9 cellular contexts compared by ENCODE assay signal in genomic region chr3:29280675-29281264, GRCh38. TPM values are rescaled to one million over a fixed set of nuclear protein-coding genes. Genes with fewer than 3 reads are reported as not detected.
DNase-seq lines count a peak whose midpoint lies in the region; ATAC-seq, FAIRE-seq and TF ChIP-seq lines count a peak whose summit lies in the region.
"Had no signal": no experiment of that assay in that cellular context is flagged by ENCODE, and none has a peak within 500 bp of the region (broad histone marks: within the 10 kb centered on the region; RNA-seq: fewer than 3 reads in every experiment).

Gene RBMS3, plus strand, starts transcription at chr3:29281071.

- CTCF ChIA-PET in Caco-2 (lab: Charles Lee): interaction anchor here (0.7 kb wide), 1 partner anchor 489 kb away, joined by 3 read pairs; no protein-coding TSS in a partner anchor
- CTCF ChIA-PET in endothelial cell of umbilical vein (lab: Charles Lee): interaction anchor here (0.6 to 4.4 kb wide), 25 partner anchors 12 to 918 kb away, joined by 3 to 43 read pairs (median 4); no protein-coding TSS in a partner anchor

- peak within 1 kb of the TSS; percentile 98 for H3K9ac ChIP-seq in endothelial cell of umbilical vein (replicated peaks; ENCODE audit: extremely low read depth, insufficient read depth, low read length)
- peak within 1 kb of the TSS; percentile 76 to 95 (median 90) for H3K9ac ChIP-seq in subcutaneous abdominal adipose tissue (ENCODE audit: low read length in 5 of 5)

- H3K4me1 Mint-ChIP-seq in Caco-2 (ENCODE audit: low read depth, unreplicated experiment): peaks cover 33% of the 10 kb centered on the region
- peaks cover 15% of the 10 kb centered on the region for H3K4me1 Mint-ChIP-seq in T-helper 17 cell

- H3K27me3 Mint-ChIP-seq in Caco-2 (ENCODE audit: insufficient read depth, unreplicated experiment): no peaks in the 10 kb centered on the region
- H3K27me3 Mint-ChIP-seq in T-helper 17 cell: peaks cover 26% of the 10 kb centered on the region

- BruUV-seq in Caco-2 (replicated peaks; lab: Mats Ljungman, UMichigan) (no TSS peak), endothelial cell of umbilical vein (replicated peaks; lab: Mats Ljungman, UMichigan) (TSS peak; percentile 18)

- TF ChIP-seq CTCF in Caco-2 (IDR thresholded peaks at IDR 0.05; ENCODE audit: insufficient read depth in 1 of 2, low read depth in 1 of 2, low read length in 1 of 2, severe bottlenecking in 1 of 2, unreplicated experiment in 1 of 2) (peak in 1 of 2 experiments; percentile 32), endothelial cell of umbilical vein (IDR thresholded peaks at IDR 0.05; ENCODE audit: extremely low read depth in 1 of 2, insufficient read depth in 1 of 2, low read depth in 1 of 2, low read length in 2 of 2) (peak; percentile 35 to 66)

- peak; percentile 70 for FAIRE-seq in endothelial cell of umbilical vein (lab: Jason Lieb, UNC)
- FAIRE-seq: colon had no signal

- POLR2A ChIA-PET in Caco-2 (lab: Charles Lee) (no interaction called here), endothelial cell of umbilical vein (lab: Charles Lee) (interaction anchor here (0.6 to 1.1 kb wide), 8 partner anchors 9 to 502 kb away, joined by 3 to 6 read pairs (median 4); no protein-coding TSS in a partner anchor)

- H3K36me3 Mint-ChIP-seq in Caco-2 (ENCODE audit: insufficient read depth, unreplicated experiment) (peaks cover 5% of the 10 kb centered on the region), T-helper 17 cell (ENCODE audit: low read depth) (no peaks in the 10 kb centered on the region)

- H3K27ac Mint-ChIP-seq in Caco-2 (ENCODE audit: unreplicated experiment): peak within 1 kb of the TSS; percentile 60
- H3K27ac Mint-ChIP-seq in T-helper 17 cell: peak within 1 kb of the TSS; percentile 83

- DNase-seq in Caco-2: peak; percentile 79 to 82
- DNase-seq in HS-5 (ENCODE audit: low read depth): peak; percentile 85
- DNase-seq in T-helper 17 cell: no peak
- peak; percentile 95 for DNase-seq in endothelial cell of umbilical vein (ENCODE audit: low read depth, low spot score)
- peak; percentile 84 to 96 for DNase-seq in lung microvascular endothelial cell (ENCODE audit: low read depth in 2 of 2)
- DNase-seq in COLO668 (lab: John Stamatoyannopoulos, UW; ENCODE audit: unreplicated experiment): no peak

- H4K20me1 ChIP-seq in endothelial cell of umbilical vein (replicated peaks; ENCODE audit: control insufficient read depth, extremely low read depth, insufficient read depth, low read length): no peaks in the 10 kb centered on the region

- intact Hi-C loops in Caco-2 (cut with micrococcal nuclease; ENCODE audit: unreplicated experiment) (loop anchor here (1.0 to 5.0 kb wide), 4 partner anchors 222 to 484 kb away; no protein-coding TSS in a partner anchor), endothelial cell of umbilical vein (cut with micrococcal nuclease) (loop anchor here (1.0 to 10.0 kb wide), 14 partner anchors 40 to 1474 kb away; no protein-coding TSS in a partner anchor)

- H3K27me3 ChIP-seq in Caco-2 (replicated peaks; ENCODE audit: control insufficient read depth, insufficient read depth, low read length): no peaks in the 10 kb centered on the region
- no peaks in the 10 kb centered on the region for H3K27me3 ChIP-seq in endothelial cell of umbilical vein (ENCODE audit: control insufficient read depth in 2 of 2, insufficient read depth in 2 of 2, low read length in 2 of 2)
- H3K27me3 ChIP-seq in subcutaneous abdominal adipose tissue (ENCODE audit: control insufficient read depth in 5 of 5, insufficient read depth in 4 of 5, low read length in 5 of 5): no peaks in the 10 kb centered on the region

- peaks cover 43% of the 10 kb centered on the region for H3K79me2 ChIP-seq in endothelial cell of umbilical vein (ENCODE audit: control insufficient read depth, insufficient read depth, low read length)

- H3K4me3 ChIP-seq in Caco-2 (ENCODE audit: low read depth, low read length): peak within 1 kb of the TSS; percentile 19
- H3K4me3 ChIP-seq in endothelial cell of umbilical vein (replicated peaks in 1 of 3; ENCODE audit: insufficient read depth in 1 of 3, low read depth in 1 of 3, low read length in 3 of 3): peak within 1 kb of the TSS; percentile 58 to 94 (median 77)
- H3K4me3 ChIP-seq in subcutaneous abdominal adipose tissue (ENCODE audit: low read depth in 1 of 5, low read length in 5 of 5): peak within 1 kb of the TSS; percentile 72 to 94 (median 89)

- dilution Hi-C loops in endothelial cell of umbilical vein (cut with MboI; ENCODE audit: extremely low pct_ligation_motif_present, low sequenced_read_pairs): no loop called here

- TF ChIP-seq POLR2A in endothelial cell of umbilical vein (IDR thresholded peaks at IDR 0.05; ENCODE audit: low read depth, low read length): no peak

- H3K27ac ChIP-seq in endothelial cell of umbilical vein (ENCODE audit: insufficient read depth, low read depth, low read length) (peak within 1 kb of the TSS; percentile 97), subcutaneous abdominal adipose tissue (ENCODE audit: low read depth, low read length) (peak within 1 kb of the TSS; percentile 95)

- H2AFZ ChIP-seq in endothelial cell of umbilical vein (ENCODE audit: low read depth, low read length): peak within 1 kb of the TSS; percentile 97

- H3K4me3 Mint-ChIP-seq in Caco-2 (ENCODE audit: unreplicated experiment) (peak within 1 kb of the TSS; percentile 69), T-helper 17 cell (peak within 1 kb of the TSS; percentile 76)

- H3K36me3 ChIP-seq in Caco-2 (ENCODE audit: control insufficient read depth, insufficient read depth, low read length): no peaks in the 10 kb centered on the region
- no peaks in the 10 kb centered on the region for H3K36me3 ChIP-seq in endothelial cell of umbilical vein (ENCODE audit: control insufficient read depth in 2 of 2, extremely low read depth in 1 of 2, insufficient read depth in 2 of 2, low read length in 2 of 2)
- H3K36me3 ChIP-seq in subcutaneous abdominal adipose tissue (ENCODE audit: control insufficient read depth in 5 of 5, insufficient read depth in 5 of 5, low read length in 5 of 5): no peaks in the 10 kb centered on the region

- peak; percentile 38 for ATAC-seq in GM18868 (IDR thresholded peaks at IDR 0.05; ENCODE audit: unreplicated experiment)
- ATAC-seq in T-helper 17 cell: no peak

- H3K4me1 ChIP-seq in Caco-2 (peaks cover 7% of the 10 kb centered on the region; the same call in 1 of the 2 replicates), endothelial cell of umbilical vein (ENCODE audit: control insufficient read depth, extremely low read depth, insufficient read depth, low read length) (peaks cover 34% of the 10 kb centered on the region), subcutaneous abdominal adipose tissue (ENCODE audit: control insufficient read depth in 5 of 5, insufficient read depth in 5 of 5, low read length in 5 of 5) (peaks cover 0 to 28% (median 19%) of the 10 kb centered on the region in 5 donors)

- no peaks in the 10 kb centered on the region for H3K9me1 ChIP-seq in endothelial cell of umbilical vein (replicated peaks; ENCODE audit: control insufficient read depth, extremely low read depth, insufficient read depth, low read length)

- H3K9me3 Mint-ChIP-seq in Caco-2 (ENCODE audit: unreplicated experiment): no peaks in the 10 kb centered on the region

- H3K4me2 ChIP-seq in endothelial cell of umbilical vein (ENCODE audit: insufficient read depth, low read length): peak within 1 kb of the TSS; percentile 84

- H3K9me3 ChIP-seq in Caco-2: no peaks in the 10 kb centered on the region
- H3K9me3 ChIP-seq in T-helper 17 cell (ENCODE audit: control insufficient read depth, low read length, poor library complexity, severe bottlenecking): no peaks in the 10 kb centered on the region
- H3K9me3 ChIP-seq in endothelial cell of umbilical vein (replicated peaks; ENCODE audit: control insufficient read depth, insufficient read depth, low read length): no peaks in the 10 kb centered on the region
- H3K9me3 ChIP-seq in subcutaneous abdominal adipose tissue (ENCODE audit: control insufficient read depth in 5 of 5, low read length in 5 of 5): no peaks in the 10 kb centered on the region

TF ChIP-seq in endothelial cell of umbilical vein, 7 proteins besides CTCF, POLR2A, EP300 and RAD21:
- TF ChIP-seq GATA2 (IDR thresholded peaks at IDR 0.05; ENCODE audit: insufficient read depth, insufficient read length, low read depth, low read length): peak; percentile 40
- TF ChIP-seq MAX (IDR thresholded peaks at IDR 0.05; ENCODE audit: insufficient read depth, insufficient read length): no peak
- TF ChIP-seq POLR2AphosphoS5 (IDR thresholded peaks at IDR 0.05; ENCODE audit: insufficient read depth, low read depth, low read length): peak; percentile 51

RNA-seq across cellular contexts. Expression of gene RBMS3, which starts in this region (rescaled TPM):
- total RNA-seq in Caco-2 (2022) (7.4 and 9.2 TPM in 2 replicates), T-helper 17 cell (1 to 10 TPM in 1 of 2 donors, under 1 TPM in 1; 0.37 to 1.7 TPM), endothelial cell of umbilical vein (37.3 and 42.3 TPM in 2 replicates), lung microvascular endothelial cell (22.6 and 24.2 TPM in 2 replicates)
- 13.6 and 16.3 TPM in 2 replicates for polyA plus RNA-seq in endothelial cell of umbilical vein
- polyA plus RNA-seq in endothelial cell of umbilical vein (2011; cell fraction: cytosol; rRNA removed): 11.4 and 11.9 TPM in 2 replicates
- polyA plus RNA-seq in endothelial cell of umbilical vein (2011; cell fraction: nucleus; rRNA removed): 42.3 and 46.1 TPM in 2 replicates
- 8.2 and 10.2 TPM in 2 replicates for polyA plus RNA-seq in endothelial cell of umbilical vein (2012)
- 95.1 and 103 TPM in 2 replicates for polyA minus RNA-seq in endothelial cell of umbilical vein
- polyA minus RNA-seq in endothelial cell of umbilical vein (2011; cell fraction: cytosol; rRNA and poly(A)+ RNA removed): 7.3 TPM
- 142 and 159 TPM in 2 replicates for polyA minus RNA-seq in endothelial cell of umbilical vein (2011; cell fraction: nucleus; rRNA and poly(A)+ RNA removed)

Comparison
In these comparisons a context has a peak if more than half of its experiments do, and no peak if none do; other contexts are left out.
1. DNase-seq: peak in Caco-2 (2 of 2), HS-5 (single experiment), endothelial cell of umbilical vein (single experiment) and lung microvascular endothelial cell (2 of 2); none in T-helper 17 cell (0 of 3) and COLO668 (single experiment).
2. H3K4me3 ChIP-seq: peak in every context shown above with its lines; median percentile 89 in subcutaneous abdominal adipose tissue; 77 in endothelial cell of umbilical vein; 19 in Caco-2.